Comparison of ENCODE assay signal across 1 cellular context in genomic region chr22:24525416-24526037, GRCh38.
A peak's percentile ranks its signal among the peaks of the same experiment; 100 is the strongest.
TF ChIP-seq lines count a peak whose summit lies in the region.

No MANE protein-coding gene starts in this region.

TF ChIP-seq in HepG2, 621 proteins besides CTCF, POLR2A, EP300 and RAD21 (continued from another document):
- 0 out of 2 replicates have a peak, but pooled peaks have one; percentile 46 for TF ChIP-seq ZBTB20 (CRISPR knock-in tag; IDR thresholded peaks at IDR 0.05; ENCODE audit: borderline replicate concordance, low read depth)
- no peak for TF ChIP-seq SSRP1 (CRISPR knock-in tag; IDR thresholded peaks at IDR 0.05)
- TF ChIP-seq BCL6 (CRISPR knock-in tag; IDR thresholded peaks at IDR 0.05): peak; percentile 84
- TF ChIP-seq ZNF101 (CRISPR knock-in tag; IDR thresholded peaks at IDR 0.05; ENCODE audit: borderline replicate concordance, low read depth): no peak
- no peak for TF ChIP-seq ZNF10 (CRISPR knock-in tag; IDR thresholded peaks at IDR 0.05; ENCODE audit: borderline replicate concordance, low read depth)
- no peak for TF ChIP-seq HCFC1 (IDR thresholded peaks at IDR 0.05; ENCODE audit: low read depth, low read length)
- no peak for TF ChIP-seq SRSF1 (optimal IDR thresholded peaks at IDR 0.05; ENCODE audit: low read depth, low read length)
- peak; percentile 100 for TF ChIP-seq PPARG (CRISPR knock-in tag; conservative IDR thresholded peaks at IDR 0.05)
- no peak for TF ChIP-seq TP53 (CRISPR knock-in tag; conservative IDR thresholded peaks at IDR 0.05)
- no peak for TF ChIP-seq ZNF839 (CRISPR knock-in tag; IDR thresholded peaks at IDR 0.05; ENCODE audit: borderline replicate concordance)
- no peak for TF ChIP-seq RBFOX2 (IDR thresholded peaks at IDR 0.05; ENCODE audit: low read depth, low read length)
- no peak for TF ChIP-seq FOXC1 (CRISPR knock-in tag; IDR thresholded peaks at IDR 0.05; ENCODE audit: borderline replicate concordance)
- TF ChIP-seq DMAP1 (CRISPR knock-in tag; IDR thresholded peaks at IDR 0.05): 0 out of 2 replicates have a peak, but pooled peaks have one; percentile 34
- TF ChIP-seq DNMT3B (CRISPR knock-in tag; conservative IDR thresholded peaks at IDR 0.05): no peak
- TF ChIP-seq SNAPC2 (CRISPR knock-in tag; IDR thresholded peaks at IDR 0.05): no peak
- TF ChIP-seq LBX2 (CRISPR knock-in tag; IDR thresholded peaks at IDR 0.05; ENCODE audit: borderline replicate concordance): no peak
- TF ChIP-seq CREB3 (CRISPR knock-in tag; IDR thresholded peaks at IDR 0.05): no peak
- TF ChIP-seq ARNTL (CRISPR knock-in tag; IDR thresholded peaks at IDR 0.05): no peak
- peak; percentile 43; the same call in 1 of the 2 replicates for TF ChIP-seq GMEB1 (CRISPR knock-in tag; IDR thresholded peaks at IDR 0.05; ENCODE audit: borderline replicate concordance)
- TF ChIP-seq ATF7 (IDR thresholded peaks at IDR 0.05): no peak
- peak; percentile 80 for TF ChIP-seq ATF7 (CRISPR knock-in tag; IDR thresholded peaks at IDR 0.05)
- no peak for TF ChIP-seq CEBPB (IDR thresholded peaks at IDR 0.05; ENCODE audit: borderline replicate concordance, low read depth, low read length)
- no peak for TF ChIP-seq ZNF235 (CRISPR knock-in tag; IDR thresholded peaks at IDR 0.05; ENCODE audit: borderline replicate concordance)
- TF ChIP-seq ZNF577 (CRISPR knock-in tag; IDR thresholded peaks at IDR 0.05; ENCODE audit: borderline replicate concordance, low read depth): no peak
- peak; percentile 77; the same call in 1 of the 2 replicates for TF ChIP-seq CBFB (CRISPR knock-in tag; IDR thresholded peaks at IDR 0.05)
- TF ChIP-seq SP2 (CRISPR knock-in tag; IDR thresholded peaks at IDR 0.05): no peak
- no peak for TF ChIP-seq ZNF512B (CRISPR knock-in tag; IDR thresholded peaks at IDR 0.05; ENCODE audit: borderline replicate concordance)
- no peak for TF ChIP-seq ZNF639 (CRISPR knock-in tag; conservative IDR thresholded peaks at IDR 0.05)
- TF ChIP-seq NBN (conservative IDR thresholded peaks at IDR 0.05): no peak
- no peak for TF ChIP-seq ZNF691 (CRISPR knock-in tag; IDR thresholded peaks at IDR 0.05; ENCODE audit: borderline replicate concordance, low read depth)
